ENCODE assay signal across 14 cellular contexts in the genomic region with DNA sequence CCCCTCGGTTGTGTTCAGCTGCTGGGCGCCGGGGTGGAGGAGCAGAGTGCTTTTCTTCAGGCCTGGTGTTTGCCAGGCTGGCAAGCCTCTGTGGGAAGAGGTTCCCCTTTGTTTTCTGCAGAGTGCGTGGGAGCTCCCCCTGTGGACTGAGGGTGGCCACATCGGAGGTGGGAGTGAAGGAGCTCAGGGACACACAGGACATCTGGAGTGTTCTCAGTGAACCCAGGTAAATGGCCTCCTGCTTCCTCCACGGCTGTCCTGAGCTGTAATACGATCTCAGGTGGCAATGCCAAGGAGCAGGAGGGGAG.
"Had no signal": no experiment of that assay in that cellular context is flagged by ENCODE, and none has a peak within 500 bp of the region (broad histone marks: within the 10 kb centered on the region; RNA-seq: fewer than 3 reads in every experiment).

No MANE protein-coding gene starts in this region.

- DNase-seq: activated CD4-positive, alpha-beta T cell treated with anti-CD3 and anti-CD28 coated beads, Interleukin-2, amount 50 U/mL, for 1 hour; activated CD4-positive, CD25-positive, alpha-beta regulatory T cell; activated T-cell treated with anti-CD3 and anti-CD28 coated beads, Interleukin-2, amount 50 U/mL, for 1 hour; caudate nucleus; effector CD4-positive, alpha-beta T cell; foreskin melanocyte; left lung; mucosa of descending colon; naive thymus-derived CD8-positive, alpha-beta T cell; psoas muscle; sigmoid colon; stimulated activated naive CD8-positive, alpha-beta T cell treated with anti-CD3 and anti-CD28 coated beads, Interleukin-15, Interleukin-2, amounts not matched to agents 100 U/mL and 50 U/mL, for 24 hours had no signal

- H3K4me3 Mint-ChIP-seq: activated naive CD4-positive, alpha-beta T cell treated with anti-CD3 and anti-CD28 coated beads, Interleukin-2, amount 50 U/mL, for 24 hours; naive thymus-derived CD8-positive, alpha-beta T cell had no signal

- H3K9me3 Mint-ChIP-seq: activated naive CD4-positive, alpha-beta T cell treated with anti-CD3 and anti-CD28 coated beads, Interleukin-2, amount 50 U/mL, for 24 hours had no signal

- H3K4me1 Mint-ChIP-seq: activated naive CD4-positive, alpha-beta T cell treated with anti-CD3 and anti-CD28 coated beads, Interleukin-2, amount 50 U/mL, for 24 hours had no signal

- H3K9me3 ChIP-seq: colonic mucosa, mucosa of descending colon, sigmoid colon had no signal

- H3K36me3 Mint-ChIP-seq: activated naive CD4-positive, alpha-beta T cell treated with anti-CD3 and anti-CD28 coated beads, Interleukin-2, amount 50 U/mL, for 24 hours; naive thymus-derived CD8-positive, alpha-beta T cell had no signal

- H3K27ac ChIP-seq: colonic mucosa, left lung, psoas muscle, sigmoid colon had no signal

- H3K27me3 Mint-ChIP-seq: activated naive CD4-positive, alpha-beta T cell treated with anti-CD3 and anti-CD28 coated beads, Interleukin-2, amount 50 U/mL, for 24 hours had no signal

- ATAC-seq: naive thymus-derived CD8-positive, alpha-beta T cell; psoas muscle had no signal

- H3K4me1 ChIP-seq: colonic mucosa, psoas muscle, sigmoid colon had no signal

- H3K4me3 ChIP-seq: colonic mucosa, left lung, mucosa of descending colon, psoas muscle, sigmoid colon had no signal

- H3K27me3 ChIP-seq: colonic mucosa, left lung, sigmoid colon had no signal

- H3K36me3 ChIP-seq: colonic mucosa, left lung, sigmoid colon had no signal

- H3K27ac Mint-ChIP-seq: activated naive CD4-positive, alpha-beta T cell treated with anti-CD3 and anti-CD28 coated beads, Interleukin-2, amount 50 U/mL, for 24 hours; naive thymus-derived CD8-positive, alpha-beta T cell had no signal
